ENCODE assay signal across 17 cellular contexts in genomic region chr15:31256385-31257265, GRCh38.
DNase-seq lines count a peak whose midpoint lies in the region; ATAC-seq, FAIRE-seq and TF ChIP-seq lines count a peak whose summit lies in the region.
"Had no signal": no experiment of that assay in that cellular context is flagged by ENCODE, and none has a peak within 500 bp of the region (broad histone marks: within the 10 kb centered on the region; RNA-seq: fewer than 3 reads in every experiment).

No MANE protein-coding gene starts in this region.

- H3K27me3 Mint-ChIP-seq in naive B cell = no peaks in the 10 kb centered on the region
- H3K27me3 Mint-ChIP-seq in activated T-helper 2 cell treated with anti-CD3 and anti-CD28 coated beads, Interferon-gamma antibody, Interleukin-2, Interleukin-4, amounts not matched to agents 10 μg/mL and 5 μg/mL and 100 μg/mL, durations not matched to agents 14 hours and 24 hours and 36 hours (ENCODE audit: low read depth) = peaks cover 13% of the 10 kb centered on the region

- H3K27ac ChIP-seq in BLaER1 treated with 17β-estradiol and CSF1 and Interleukin-3, amounts not matched to agents 10 nM and 100 nM = peak overlapping the region in 10 of 11 experiments; percentile 16 to 80 (median 60); a peak in 19 of 22 replicates

- H3K36me3 Mint-ChIP-seq in naive B cell = no peaks in the 10 kb centered on the region
- H3K36me3 Mint-ChIP-seq in activated T-helper 2 cell treated with anti-CD3 and anti-CD28 coated beads, Interferon-gamma antibody, Interleukin-2, Interleukin-4, amounts not matched to agents 10 μg/mL and 5 μg/mL and 100 μg/mL, durations not matched to agents 14 hours and 24 hours and 36 hours (ENCODE audit: low read depth) = no peaks in the 10 kb centered on the region

- in situ Hi-C loops in KBM-7 (cut with MboI; ENCODE audit: low pct_unique_long_range_greater_than_20kb, low sequenced_read_pairs) = no loop called here

- no peaks in the 10 kb centered on the region for H3K27me3 ChIP-seq in BLaER1 treated with 17β-estradiol and CSF1 and Interleukin-3, amounts not matched to agents 10 nM and 100 nM
- H3K27me3 ChIP-seq: BE2C had no signal

- H3K9me3 Mint-ChIP-seq in naive B cell = peaks cover 0 to 4% (median 0%) of the 10 kb centered on the region in 7 donors
- H3K9me3 Mint-ChIP-seq in activated T-helper 2 cell treated with anti-CD3 and anti-CD28 coated beads, Interferon-gamma antibody, Interleukin-2, Interleukin-4, amounts not matched to agents 10 μg/mL and 5 μg/mL and 100 μg/mL, durations not matched to agents 14 hours and 24 hours and 36 hours = peaks cover 4% of the 10 kb centered on the region

- H3K9me3 ChIP-seq in BLaER1 treated with 17β-estradiol and CSF1 and Interleukin-3, amounts not matched to agents 10 nM and 100 nM (replicated peaks in 1 of 11) = no peaks in the 10 kb centered on the region; a peak in 1 of 22 replicates
- H3K9me3 ChIP-seq: BE2C had no signal

- peaks cover 42 to 67% (median 55%) of the 10 kb centered on the region in 10 experiments for H3K4me1 ChIP-seq in BLaER1 treated with 17β-estradiol and CSF1 and Interleukin-3, amounts not matched to agents 10 nM and 100 nM

- 0 out of 2 replicates have a peak, but pooled peaks have one; percentile 9 for TF ChIP-seq POLR2A in Raji (IDR thresholded peaks at IDR 0.05; ENCODE audit: insufficient read depth, low read depth, low read length)

- H3K4me3 Mint-ChIP-seq in naive B cell = peak overlapping the region in 5 of 8 donors; percentile 15 to 86 (median 73)
- H3K4me3 Mint-ChIP-seq in activated T-helper 2 cell treated with anti-CD3 and anti-CD28 coated beads, Interferon-gamma antibody, Interleukin-2, Interleukin-4, amounts not matched to agents 10 μg/mL and 5 μg/mL and 100 μg/mL, durations not matched to agents 14 hours and 24 hours and 36 hours (ENCODE audit: low read depth) = no peak overlapping the region

- H4K20me1 ChIP-seq in BLaER1 treated with 17β-estradiol and CSF1 and Interleukin-3, amounts not matched to agents 10 nM and 100 nM = no peaks in the 10 kb centered on the region

- intact Hi-C loops in activated T-helper 2 cell treated with anti-CD3 and anti-CD28 coated beads, Interferon-gamma antibody, Interleukin-2, Interleukin-4, amounts not matched to agents 10 μg/mL and 5 μg/mL and 100 μg/mL, durations not matched to agents 14 hours and 24 hours and 36 hours (cut with micrococcal nuclease) = no loop called here

- FAIRE-seq in GM18507 (lab: Jason Lieb, UNC) = peak; percentile 39
- FAIRE-seq: frontal cortex had no signal

- peak; percentile 22 to 23 for ATAC-seq in naive B cell (ENCODE audit: low read depth in 2 of 2)
- ATAC-seq: PC-3 had no signal

- peak overlapping the region in 10 of 11 experiments; percentile 16 to 65 (median 32); a peak in 16 of 22 replicates for H3K9ac ChIP-seq in BLaER1 treated with 17β-estradiol and CSF1 and Interleukin-3, amounts not matched to agents 10 nM and 100 nM

- DNase-seq in GM18507 (ENCODE audit: extremely low spot score, insufficient read length, low read depth) = no peak
- DNase-seq in naive B cell = no peak
- DNase-seq in KBM-7 = no peak
- DNase-seq in activated T-helper 2 cell treated with anti-CD3 and anti-CD28 coated beads, Interferon-gamma antibody, Interleukin-2, Interleukin-4, amounts not matched to agents 10 μg/mL and 5 μg/mL and 100 μg/mL, durations not matched to agents 14 hours and 24 hours and 36 hours (ENCODE audit: low spot score) = no peak
- DNase-seq in OCI-M1 (lab: John Stamatoyannopoulos, UW) = no peak
- DNase-seq in GF-D8 (lab: John Stamatoyannopoulos, UW) = no peak
- DNase-seq: aorta; BE2C; GDM1; H7; IMR-90; kidney glomerular epithelial cell; PC-3; stimulated activated CD4-positive, alpha-beta T cell treated with anti-CD3 and anti-CD28 coated beads, Interleukin-15, amount 100 ng/mL, for 24 hours had no signal

- peak overlapping the region; percentile 30 to 90 (median 72) for H3K27ac Mint-ChIP-seq in naive B cell
- H3K27ac Mint-ChIP-seq in activated T-helper 2 cell treated with anti-CD3 and anti-CD28 coated beads, Interferon-gamma antibody, Interleukin-2, Interleukin-4, amounts not matched to agents 10 μg/mL and 5 μg/mL and 100 μg/mL, durations not matched to agents 14 hours and 24 hours and 36 hours = no peak overlapping the region

- H3K4me3 ChIP-seq in BLaER1 treated with 17β-estradiol and CSF1 and Interleukin-3, amounts not matched to agents 10 nM and 100 nM = no peak overlapping the region; a peak in 1 of 20 replicates

- H3K36me3 ChIP-seq in BLaER1 treated with 17β-estradiol and CSF1 and Interleukin-3, amounts not matched to agents 10 nM and 100 nM = no peaks in the 10 kb centered on the region
- H3K36me3 ChIP-seq: BE2C had no signal

- peaks cover 45 to 54% (median 52%) of the 10 kb centered on the region in 3 donors for H3K4me1 Mint-ChIP-seq in naive B cell
- H3K4me1 Mint-ChIP-seq in activated T-helper 2 cell treated with anti-CD3 and anti-CD28 coated beads, Interferon-gamma antibody, Interleukin-2, Interleukin-4, amounts not matched to agents 10 μg/mL and 5 μg/mL and 100 μg/mL, durations not matched to agents 14 hours and 24 hours and 36 hours (ENCODE audit: low read depth) = peaks cover 24% of the 10 kb centered on the region

- H3K4me2 ChIP-seq in BLaER1 treated with 17β-estradiol and CSF1 and Interleukin-3, amounts not matched to agents 10 nM and 100 nM = peak overlapping the region; percentile 60 to 81 (median 77)
